Comparison of ENCODE assay signal across 13 cellular contexts in genomic region chr9:106784076-106784475, GRCh38.
"Had no signal": no experiment of that assay in that cellular context is flagged by ENCODE, and none has a peak within 500 bp of the region (broad histone marks: within the 10 kb centered on the region; RNA-seq: fewer than 3 reads in every experiment).

No MANE protein-coding gene starts in this region.

- ATAC-seq: heart right ventricle, pancreas had no signal

- H3K9me3 ChIP-seq: adrenal gland, heart right ventricle, left ventricle myocardium inferior, pancreas, uterus had no signal

- H3K27ac ChIP-seq: adrenal gland, dorsolateral prefrontal cortex, heart right ventricle, left ventricle myocardium inferior, pancreas, uterus had no signal

- H3K4me1 ChIP-seq: adrenal gland, heart right ventricle, left ventricle myocardium inferior, pancreas, uterus had no signal

- DNase-seq: activated CD4-positive, alpha-beta T cell treated with anti-CD3 and anti-CD28 coated beads, Interleukin-2, amount 50 U/mL, for 1 hour; activated naive CD4-positive, alpha-beta T cell treated with anti-CD3 and anti-CD28 coated beads, Interleukin-2, amount 10 ng/mL, durations not matched to agents 7 days and 5 days; activated T-cell treated with anti-CD3 and anti-CD28 coated beads for 4 hours; adrenal gland; dorsolateral prefrontal cortex; heart right ventricle; islet precursor cell; left ventricle myocardium inferior; pancreas; retina; small intestine; T-helper 2 cell; uterus had no signal

- H3K36me3 ChIP-seq: adrenal gland, heart right ventricle, left ventricle myocardium inferior, pancreas, uterus had no signal

- H3K4me3 ChIP-seq: adrenal gland, dorsolateral prefrontal cortex, heart right ventricle, left ventricle myocardium inferior, pancreas, uterus had no signal

- H3K27me3 ChIP-seq: adrenal gland, dorsolateral prefrontal cortex, heart right ventricle, pancreas, uterus had no signal
